In genomic region chrX:150664290-150664689, GRCh38 we compare ENCODE assay signal across 13 cellular contexts. TPM values are rescaled to one million over a fixed set of nuclear protein-coding genes. Genes with fewer than 3 reads are reported as not detected.
A peak's percentile ranks its signal among the peaks of the same experiment; 100 is the strongest.
DNase-seq lines count a peak whose midpoint lies in the region; ATAC-seq and TF ChIP-seq lines count a peak whose summit lies in the region.
"Had no signal": no experiment of that assay in that cellular context is flagged by ENCODE, and none has a peak within 500 bp of the region (broad histone marks: within the 10 kb centered on the region; RNA-seq: fewer than 3 reads in every experiment).

No MANE protein-coding gene starts in this region.

- peak; percentile 11 to 75 for ATAC-seq in lower lobe of right lung
- ATAC-seq in HG03097 (IDR thresholded peaks at IDR 0.05; ENCODE audit: low FRiP score, unreplicated experiment): no peak

- no peaks in the 10 kb centered on the region for H3K9me3 ChIP-seq in lower lobe of right lung
- H3K9me3 ChIP-seq: BLaER1 had no signal

- H3K27me3 ChIP-seq in lower lobe of right lung (ENCODE audit: low read depth): no peaks in the 10 kb centered on the region
- H3K27me3 ChIP-seq: BLaER1 had no signal

- H3K27ac ChIP-seq in lower lobe of right lung: no peak overlapping the region
- H3K27ac ChIP-seq: BLaER1 had no signal

- intact Hi-C loops in lower lobe of right lung (cut with DNase I): no loop called here

- no peak for TF ChIP-seq CTCF in lower lobe of right lung (IDR thresholded peaks at IDR 0.05)

- DNase-seq in DMS 273 treated with DMSO at 0.1 percent for 48 hours (lab: John Stamatoyannopoulos, UW) (peak; percentile 24), NCI-H1436 (lab: John Stamatoyannopoulos, UW) (peak; percentile 55), RPMI8226 (peak; percentile 59), lower lobe of right lung (peak; percentile 58), HT-29 (ENCODE audit: low spot score) (no peak), SKM-1 treated with dmso at 0.1 percent for 144 hours (lab: John Stamatoyannopoulos, UW; ENCODE audit: unreplicated experiment) (no peak)
- no peak for DNase-seq in stimulated activated naive CD4-positive, alpha-beta T cell (lab: John Stamatoyannopoulos, UW)
- DNase-seq: activated CD4-positive, alpha-beta T cell treated with anti-CD3 and anti-CD28 coated beads, Interleukin-2, amount 10 ng/mL, durations not matched to agents 7 days and 5 days; occipital lobe; SIG-M5; stimulated activated CD4-positive, alpha-beta T cell treated with anti-CD3 and anti-CD28 coated beads, Interleukin-4, amount 100 ng/mL, for 4 hours had no signal

- H3K36me3 ChIP-seq in lower lobe of right lung: peaks cover 22% of the 10 kb centered on the region

- no peak overlapping the region for H3K4me3 ChIP-seq in lower lobe of right lung
- H3K4me3 ChIP-seq: BLaER1 had no signal

- no peaks in the 10 kb centered on the region for H3K4me1 ChIP-seq in lower lobe of right lung
- H3K4me1 ChIP-seq: BLaER1 had no signal

RNA-seq across cellular contexts. Expression of gene MTMR1, which starts 28.9 kb away (rescaled TPM):
- 22.4 TPM for total RNA-seq in lower lobe of right lung
- total RNA-seq in HT-29 (2014; rRNA removed; shearing (Covaris generic)): 17.6 and 22.7 TPM in 2 replicates

Comparison
In these comparisons a context has a peak if more than half of its experiments do, and no peak if none do; other contexts are left out.
1. DNase-seq: peak in DMS 273 treated with DMSO at 0.1 percent for 48 hours (single experiment), NCI-H1436 (single experiment), RPMI8226 (single experiment) and lower lobe of right lung (single experiment); none in HT-29 (single experiment), stimulated activated naive CD4-positive, alpha-beta T cell (0 of 6) and SKM-1 treated with dmso at 0.1 percent for 144 hours (single experiment).